Comparison of ENCODE assay signal across 1 cellular context in genomic region chr2:222671259-222672067, GRCh38.
TF ChIP-seq lines count a peak whose summit lies in the region.

MOGAT1 (plus strand) TSS chr2:222671658; CDS start chr2:222671786, 128 bp downstream.

TF ChIP-seq in HepG2, 621 proteins besides CTCF, POLR2A, EP300 and RAD21 (continued from another document and continues in another):
- TF ChIP-seq, protein P1, sequence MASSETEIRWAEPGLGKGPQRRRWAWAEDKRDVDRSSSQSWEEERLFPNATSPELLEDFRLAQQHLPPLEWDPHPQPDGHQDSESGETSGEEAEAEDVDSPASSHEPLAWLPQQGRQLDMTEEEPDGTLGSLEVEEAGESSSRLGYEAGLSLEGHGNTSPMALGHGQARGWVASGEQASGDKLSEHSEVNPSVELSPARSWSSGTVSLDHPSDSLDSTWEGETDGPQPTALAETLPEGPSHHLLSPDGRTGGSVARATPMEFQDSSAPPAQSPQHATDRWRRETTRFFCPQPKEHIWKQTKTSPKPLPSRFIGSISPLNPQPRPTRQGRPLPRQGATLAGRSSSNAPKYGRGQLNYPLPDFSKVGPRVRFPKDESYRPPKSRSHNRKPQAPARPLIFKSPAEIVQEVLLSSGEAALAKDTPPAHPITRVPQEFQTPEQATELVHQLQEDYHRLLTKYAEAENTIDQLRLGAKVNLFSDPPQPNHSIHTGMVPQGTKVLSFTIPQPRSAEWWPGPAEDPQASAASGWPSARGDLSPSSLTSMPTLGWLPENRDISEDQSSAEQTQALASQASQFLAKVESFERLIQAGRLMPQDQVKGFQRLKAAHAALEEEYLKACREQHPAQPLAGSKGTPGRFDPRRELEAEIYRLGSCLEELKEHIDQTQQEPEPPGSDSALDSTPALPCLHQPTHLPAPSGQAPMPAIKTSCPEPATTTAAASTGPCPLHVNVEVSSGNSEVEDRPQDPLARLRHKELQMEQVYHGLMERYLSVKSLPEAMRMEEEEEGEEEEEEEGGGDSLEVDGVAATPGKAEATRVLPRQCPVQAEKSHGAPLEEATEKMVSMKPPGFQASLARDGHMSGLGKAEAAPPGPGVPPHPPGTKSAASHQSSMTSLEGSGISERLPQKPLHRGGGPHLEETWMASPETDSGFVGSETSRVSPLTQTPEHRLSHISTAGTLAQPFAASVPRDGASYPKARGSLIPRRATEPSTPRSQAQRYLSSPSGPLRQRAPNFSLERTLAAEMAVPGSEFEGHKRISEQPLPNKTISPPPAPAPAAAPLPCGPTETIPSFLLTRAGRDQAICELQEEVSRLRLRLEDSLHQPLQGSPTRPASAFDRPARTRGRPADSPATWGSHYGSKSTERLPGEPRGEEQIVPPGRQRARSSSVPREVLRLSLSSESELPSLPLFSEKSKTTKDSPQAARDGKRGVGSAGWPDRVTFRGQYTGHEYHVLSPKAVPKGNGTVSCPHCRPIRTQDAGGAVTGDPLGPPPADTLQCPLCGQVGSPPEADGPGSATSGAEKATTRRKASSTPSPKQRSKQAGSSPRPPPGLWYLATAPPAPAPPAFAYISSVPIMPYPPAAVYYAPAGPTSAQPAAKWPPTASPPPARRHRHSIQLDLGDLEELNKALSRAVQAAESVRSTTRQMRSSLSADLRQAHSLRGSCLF (CRISPR knock-in tag; IDR thresholded peaks at IDR 0.05; ENCODE audit: borderline replicate concordance) = 0 out of 2 replicates have a peak, but pooled peaks have one; percentile 9
- TF ChIP-seq ZNF468 (CRISPR knock-in tag; IDR thresholded peaks at IDR 0.05) (peak; percentile 86; the same call in 1 of the 2 replicates), TCF12 (IDR thresholded peaks at IDR 0.05) (no peak), TCF12 (CRISPR knock-in tag; IDR thresholded peaks at IDR 0.05) (peak; percentile 73), ZNF589 (CRISPR knock-in tag; conservative IDR thresholded peaks at IDR 0.05) (0 out of 2 replicates have a peak, but pooled peaks have one; percentile 52), TFDP1 (CRISPR knock-in tag; IDR thresholded peaks at IDR 0.05; ENCODE audit: borderline replicate concordance) (peak; percentile 91; the same call in 1 of the 2 replicates), ZNF260 (CRISPR knock-in tag; IDR thresholded peaks at IDR 0.05; ENCODE audit: borderline replicate concordance, low read depth) (no peak), ZNF138 (CRISPR knock-in tag; IDR thresholded peaks at IDR 0.05; ENCODE audit: low read depth) (peak; percentile 96), GATAD1 (CRISPR knock-in tag; IDR thresholded peaks at IDR 0.05) (peak; percentile 51; the same call in 1 of the 2 replicates), FOXP1 (IDR thresholded peaks at IDR 0.05) (no peak), FOXP1 (CRISPR knock-in tag; IDR thresholded peaks at IDR 0.05) (no peak), RBAK (CRISPR knock-in tag; IDR thresholded peaks at IDR 0.05) (0 out of 2 replicates have a peak, but pooled peaks have one; percentile 46), AGO1 (IDR thresholded peaks at IDR 0.05; ENCODE audit: low read depth, low read length, poor library complexity, severe bottlenecking) (peak; percentile 83), SP140L (CRISPR knock-in tag; IDR thresholded peaks at IDR 0.05; ENCODE audit: borderline replicate concordance) (no peak; the same call in 1 of the 2 replicates), DMAP1 (CRISPR knock-in tag; IDR thresholded peaks at IDR 0.05) (peak; percentile 90), HDAC2 (CRISPR knock-in tag; IDR thresholded peaks at IDR 0.05) (peak; percentile 62), CCDC6 (CRISPR knock-in tag; IDR thresholded peaks at IDR 0.05) (peak; percentile 96), KLF11 (CRISPR knock-in tag; IDR thresholded peaks at IDR 0.05) (peak; percentile 75; the same call in 1 of the 2 replicates), FUBP1 (CRISPR knock-in tag; IDR thresholded peaks at IDR 0.05; ENCODE audit: borderline replicate concordance) (no peak), SRF (IDR thresholded peaks at IDR 0.05; ENCODE audit: low read depth, low read length) (no peak), NFYB (CRISPR knock-in tag; IDR thresholded peaks at IDR 0.05) (peak; percentile 87), ZEB1 (IDR thresholded peaks at IDR 0.05; ENCODE audit: insufficient replicate concordance, low read depth) (no peak), ZNF878 (CRISPR knock-in tag; IDR thresholded peaks at IDR 0.05) (peak; percentile 85; the same call in 1 of the 2 replicates)
- TF ChIP-seq, protein P2, sequence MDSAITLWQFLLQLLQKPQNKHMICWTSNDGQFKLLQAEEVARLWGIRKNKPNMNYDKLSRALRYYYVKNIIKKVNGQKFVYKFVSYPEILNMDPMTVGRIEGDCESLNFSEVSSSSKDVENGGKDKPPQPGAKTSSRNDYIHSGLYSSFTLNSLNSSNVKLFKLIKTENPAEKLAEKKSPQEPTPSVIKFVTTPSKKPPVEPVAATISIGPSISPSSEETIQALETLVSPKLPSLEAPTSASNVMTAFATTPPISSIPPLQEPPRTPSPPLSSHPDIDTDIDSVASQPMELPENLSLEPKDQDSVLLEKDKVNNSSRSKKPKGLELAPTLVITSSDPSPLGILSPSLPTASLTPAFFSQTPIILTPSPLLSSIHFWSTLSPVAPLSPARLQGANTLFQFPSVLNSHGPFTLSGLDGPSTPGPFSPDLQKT (CRISPR knock-in tag; IDR thresholded peaks at IDR 0.05; ENCODE audit: borderline replicate concordance) = no peak
- TF ChIP-seq, protein P3, sequence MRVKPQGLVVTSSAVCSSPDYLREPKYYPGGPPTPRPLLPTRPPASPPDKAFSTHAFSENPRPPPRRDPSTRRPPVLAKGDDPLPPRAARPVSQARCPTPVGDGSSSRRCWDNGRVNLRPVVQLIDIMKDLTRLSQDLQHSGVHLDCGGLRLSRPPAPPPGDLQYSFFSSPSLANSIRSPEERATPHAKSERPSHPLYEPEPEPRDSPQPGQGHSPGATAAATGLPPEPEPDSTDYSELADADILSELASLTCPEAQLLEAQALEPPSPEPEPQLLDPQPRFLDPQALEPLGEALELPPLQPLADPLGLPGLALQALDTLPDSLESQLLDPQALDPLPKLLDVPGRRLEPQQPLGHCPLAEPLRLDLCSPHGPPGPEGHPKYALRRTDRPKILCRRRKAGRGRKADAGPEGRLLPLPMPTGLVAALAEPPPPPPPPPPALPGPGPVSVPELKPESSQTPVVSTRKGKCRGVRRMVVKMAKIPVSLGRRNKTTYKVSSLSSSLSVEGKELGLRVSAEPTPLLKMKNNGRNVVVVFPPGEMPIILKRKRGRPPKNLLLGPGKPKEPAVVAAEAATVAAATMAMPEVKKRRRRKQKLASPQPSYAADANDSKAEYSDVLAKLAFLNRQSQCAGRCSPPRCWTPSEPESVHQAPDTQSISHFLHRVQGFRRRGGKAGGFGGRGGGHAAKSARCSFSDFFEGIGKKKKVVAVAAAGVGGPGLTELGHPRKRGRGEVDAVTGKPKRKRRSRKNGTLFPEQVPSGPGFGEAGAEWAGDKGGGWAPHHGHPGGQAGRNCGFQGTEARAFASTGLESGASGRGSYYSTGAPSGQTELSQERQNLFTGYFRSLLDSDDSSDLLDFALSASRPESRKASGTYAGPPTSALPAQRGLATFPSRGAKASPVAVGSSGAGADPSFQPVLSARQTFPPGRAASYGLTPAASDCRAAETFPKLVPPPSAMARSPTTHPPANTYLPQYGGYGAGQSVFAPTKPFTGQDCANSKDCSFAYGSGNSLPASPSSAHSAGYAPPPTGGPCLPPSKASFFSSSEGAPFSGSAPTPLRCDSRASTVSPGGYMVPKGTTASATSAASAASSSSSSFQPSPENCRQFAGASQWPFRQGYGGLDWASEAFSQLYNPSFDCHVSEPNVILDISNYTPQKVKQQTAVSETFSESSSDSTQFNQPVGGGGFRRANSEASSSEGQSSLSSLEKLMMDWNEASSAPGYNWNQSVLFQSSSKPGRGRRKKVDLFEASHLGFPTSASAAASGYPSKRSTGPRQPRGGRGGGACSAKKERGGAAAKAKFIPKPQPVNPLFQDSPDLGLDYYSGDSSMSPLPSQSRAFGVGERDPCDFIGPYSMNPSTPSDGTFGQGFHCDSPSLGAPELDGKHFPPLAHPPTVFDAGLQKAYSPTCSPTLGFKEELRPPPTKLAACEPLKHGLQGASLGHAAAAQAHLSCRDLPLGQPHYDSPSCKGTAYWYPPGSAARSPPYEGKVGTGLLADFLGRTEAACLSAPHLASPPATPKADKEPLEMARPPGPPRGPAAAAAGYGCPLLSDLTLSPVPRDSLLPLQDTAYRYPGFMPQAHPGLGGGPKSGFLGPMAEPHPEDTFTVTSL (CRISPR knock-in tag; IDR thresholded peaks at IDR 0.05; ENCODE audit: borderline replicate concordance) = peak; percentile 70
- TF ChIP-seq, protein P4, sequence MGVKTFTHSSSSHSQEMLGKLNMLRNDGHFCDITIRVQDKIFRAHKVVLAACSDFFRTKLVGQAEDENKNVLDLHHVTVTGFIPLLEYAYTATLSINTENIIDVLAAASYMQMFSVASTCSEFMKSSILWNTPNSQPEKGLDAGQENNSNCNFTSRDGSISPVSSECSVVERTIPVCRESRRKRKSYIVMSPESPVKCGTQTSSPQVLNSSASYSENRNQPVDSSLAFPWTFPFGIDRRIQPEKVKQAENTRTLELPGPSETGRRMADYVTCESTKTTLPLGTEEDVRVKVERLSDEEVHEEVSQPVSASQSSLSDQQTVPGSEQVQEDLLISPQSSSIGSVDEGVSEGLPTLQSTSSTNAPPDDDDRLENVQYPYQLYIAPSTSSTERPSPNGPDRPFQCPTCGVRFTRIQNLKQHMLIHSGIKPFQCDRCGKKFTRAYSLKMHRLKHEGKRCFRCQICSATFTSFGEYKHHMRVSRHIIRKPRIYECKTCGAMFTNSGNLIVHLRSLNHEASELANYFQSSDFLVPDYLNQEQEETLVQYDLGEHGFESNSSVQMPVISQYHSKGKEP (CRISPR knock-in tag; IDR thresholded peaks at IDR 0.05) = no peak
- TF ChIP-seq, protein P5, sequence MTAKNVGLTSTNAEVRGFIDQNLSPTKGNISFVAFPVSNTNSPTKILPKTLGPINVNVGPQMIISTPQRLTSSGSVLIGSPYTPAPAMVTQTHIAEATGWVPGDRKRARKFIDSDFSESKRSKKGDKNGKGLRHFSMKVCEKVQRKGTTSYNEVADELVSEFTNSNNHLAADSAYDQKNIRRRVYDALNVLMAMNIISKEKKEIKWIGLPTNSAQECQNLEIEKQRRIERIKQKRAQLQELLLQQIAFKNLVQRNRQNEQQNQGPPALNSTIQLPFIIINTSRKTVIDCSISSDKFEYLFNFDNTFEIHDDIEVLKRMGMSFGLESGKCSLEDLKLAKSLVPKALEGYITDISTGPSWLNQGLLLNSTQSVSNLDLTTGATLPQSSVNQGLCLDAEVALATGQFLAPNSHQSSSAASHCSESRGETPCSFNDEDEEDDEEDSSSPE (CRISPR knock-in tag; IDR thresholded peaks at IDR 0.05) = peak; percentile 90
- TF ChIP-seq, protein P6, sequence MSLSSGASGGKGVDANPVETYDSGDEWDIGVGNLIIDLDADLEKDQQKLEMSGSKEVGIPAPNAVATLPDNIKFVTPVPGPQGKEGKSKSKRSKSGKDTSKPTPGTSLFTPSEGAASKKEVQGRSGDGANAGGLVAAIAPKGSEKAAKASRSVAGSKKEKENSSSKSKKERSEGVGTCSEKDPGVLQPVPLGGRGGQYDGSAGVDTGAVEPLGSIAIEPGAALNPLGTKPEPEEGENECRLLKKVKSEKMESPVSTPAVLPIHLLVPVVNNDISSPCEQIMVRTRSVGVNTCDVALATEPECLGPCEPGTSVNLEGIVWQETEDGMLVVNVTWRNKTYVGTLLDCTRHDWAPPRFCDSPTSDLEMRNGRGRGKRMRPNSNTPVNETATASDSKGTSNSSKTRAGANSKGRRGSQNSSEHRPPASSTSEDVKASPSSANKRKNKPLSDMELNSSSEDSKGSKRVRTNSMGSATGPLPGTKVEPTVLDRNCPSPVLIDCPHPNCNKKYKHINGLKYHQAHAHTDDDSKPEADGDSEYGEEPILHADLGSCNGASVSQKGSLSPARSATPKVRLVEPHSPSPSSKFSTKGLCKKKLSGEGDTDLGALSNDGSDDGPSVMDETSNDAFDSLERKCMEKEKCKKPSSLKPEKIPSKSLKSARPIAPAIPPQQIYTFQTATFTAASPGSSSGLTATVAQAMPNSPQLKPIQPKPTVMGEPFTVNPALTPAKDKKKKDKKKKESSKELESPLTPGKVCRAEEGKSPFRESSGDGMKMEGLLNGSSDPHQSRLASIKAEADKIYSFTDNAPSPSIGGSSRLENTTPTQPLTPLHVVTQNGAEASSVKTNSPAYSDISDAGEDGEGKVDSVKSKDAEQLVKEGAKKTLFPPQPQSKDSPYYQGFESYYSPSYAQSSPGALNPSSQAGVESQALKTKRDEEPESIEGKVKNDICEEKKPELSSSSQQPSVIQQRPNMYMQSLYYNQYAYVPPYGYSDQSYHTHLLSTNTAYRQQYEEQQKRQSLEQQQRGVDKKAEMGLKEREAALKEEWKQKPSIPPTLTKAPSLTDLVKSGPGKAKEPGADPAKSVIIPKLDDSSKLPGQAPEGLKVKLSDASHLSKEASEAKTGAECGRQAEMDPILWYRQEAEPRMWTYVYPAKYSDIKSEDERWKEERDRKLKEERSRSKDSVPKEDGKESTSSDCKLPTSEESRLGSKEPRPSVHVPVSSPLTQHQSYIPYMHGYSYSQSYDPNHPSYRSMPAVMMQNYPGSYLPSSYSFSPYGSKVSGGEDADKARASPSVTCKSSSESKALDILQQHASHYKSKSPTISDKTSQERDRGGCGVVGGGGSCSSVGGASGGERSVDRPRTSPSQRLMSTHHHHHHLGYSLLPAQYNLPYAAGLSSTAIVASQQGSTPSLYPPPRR (CRISPR knock-in tag; IDR thresholded peaks at IDR 0.05; ENCODE audit: borderline replicate concordance) = peak; percentile 73
